ENCODE assay signal across 1 cellular context in the genomic region with DNA sequence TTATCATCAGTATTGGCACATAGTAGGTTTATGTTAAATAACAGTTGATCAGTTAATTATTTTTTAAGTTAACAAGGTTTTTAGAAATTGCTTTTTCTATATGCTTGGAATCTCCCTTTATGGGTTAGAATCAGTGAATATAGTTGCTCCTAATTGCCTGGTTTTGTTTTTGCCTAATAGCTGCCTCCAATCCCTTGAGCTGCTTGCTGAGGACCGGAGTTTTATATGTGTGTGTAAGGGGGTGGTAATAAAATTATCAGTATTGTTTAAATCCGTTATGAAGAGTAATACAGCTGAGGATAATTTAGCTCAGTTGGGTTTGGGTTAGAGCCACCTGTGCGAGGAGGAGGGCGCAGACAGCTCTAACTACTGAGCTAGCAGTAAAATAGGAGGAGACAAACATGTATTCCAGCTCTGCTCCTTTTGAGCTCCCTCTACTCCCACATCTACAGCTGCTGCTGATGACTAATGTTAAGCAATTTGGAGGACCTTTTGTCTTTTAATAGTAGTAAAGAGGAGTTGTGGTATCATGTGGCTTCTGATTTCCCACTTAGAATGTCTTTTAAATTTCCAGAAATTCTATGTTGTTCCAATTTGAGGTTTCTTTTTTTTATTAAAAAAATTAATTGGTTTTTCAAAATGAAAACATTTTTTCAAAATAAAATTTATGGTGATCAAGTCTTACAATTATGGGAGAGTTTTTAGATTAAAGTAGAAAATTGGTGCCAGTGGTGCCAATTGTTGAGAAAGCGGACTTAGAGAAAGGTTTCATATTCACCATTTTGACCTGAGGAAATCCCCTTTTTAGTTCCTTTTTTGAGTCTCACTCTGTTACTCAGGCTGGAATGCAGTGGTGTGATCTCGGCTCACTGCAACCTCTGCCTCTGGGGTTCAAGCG.
TF ChIP-seq lines count a peak whose summit lies in the region.

No MANE protein-coding gene starts in this region.

TF ChIP-seq in WTC11, 78 proteins besides CTCF, POLR2A, EP300 and RAD21 (continued from another document):
- TF ChIP-seq, protein P1, sequence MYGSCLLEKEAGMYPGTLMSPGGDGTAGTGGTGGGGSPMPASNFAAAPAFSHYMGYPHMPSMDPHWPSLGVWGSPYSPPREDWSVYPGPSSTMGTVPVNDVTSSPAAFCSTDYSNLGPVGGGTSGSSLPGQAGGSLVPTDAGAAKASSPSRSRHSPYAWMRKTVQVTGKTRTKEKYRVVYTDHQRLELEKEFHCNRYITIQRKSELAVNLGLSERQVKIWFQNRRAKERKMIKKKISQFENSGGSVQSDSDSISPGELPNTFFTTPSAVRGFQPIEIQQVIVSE (CRISPR knock-in tag; IDR thresholded peaks at IDR 0.05; ENCODE audit: borderline replicate concordance), result no peak
TF ChIP-seq in WTC11: peak in this region for 0.
